Comparison of ENCODE assay signal across 8 cellular contexts in genomic region chr9:4792572-4793411, GRCh38. TPM values are rescaled to one million over a fixed set of nuclear protein-coding genes. Genes with fewer than 3 reads are reported as not detected.
DNase-seq lines count a peak whose midpoint lies in the region; ATAC-seq, FAIRE-seq and TF ChIP-seq lines count a peak whose summit lies in the region.

Gene RCL1 (plus strand): TSS chr9:4792944. CDS start chr9:4793092, 148 bp downstream.

- H3K27ac ChIP-seq in angular gyrus (ENCODE audit: low read depth, low read length) (peak within 1 kb of the TSS; percentile 68), right atrium auricular region (peak within 1 kb of the TSS; percentile 83 to 89), psoas muscle (peak within 1 kb of the TSS; percentile 96)

- peak; percentile 74 for TF ChIP-seq POLR2A in GM15510 (IDR thresholded peaks at IDR 0.05; ENCODE audit: borderline replicate concordance, extremely low read depth, insufficient read length)

- peak within 1 kb of the TSS; percentile 83 to 93 for H3K4me3 ChIP-seq in right atrium auricular region
- H3K4me3 ChIP-seq in psoas muscle: peak within 1 kb of the TSS; percentile 78

- ATAC-seq in HG02885 (IDR thresholded peaks at IDR 0.05; ENCODE audit: poor library complexity, unreplicated experiment) (peak; percentile 96), T-helper 17 cell (peak; percentile 93), psoas muscle (peak; percentile 94 to 98 (median 96))

- H3K27me3 ChIP-seq in right atrium auricular region: no peaks in the 10 kb centered on the region
- H3K27me3 ChIP-seq in psoas muscle (ENCODE audit: insufficient read depth in 3 of 3, low read length in 2 of 3): no peaks in the 10 kb centered on the region

- TF ChIP-seq CTCF in right atrium auricular region (IDR thresholded peaks at IDR 0.05) (peak in 1 of 2 donors; percentile 21), psoas muscle (IDR thresholded peaks at IDR 0.05) (no peak)

- H3K4me3 Mint-ChIP-seq in T-helper 17 cell: peak within 1 kb of the TSS; percentile 96

- DNase-seq in NCI-H1694 treated with DMSO at 0.1 percent for 48 hours (lab: John Stamatoyannopoulos, UW): peak; percentile 93
- peak; percentile 96 for DNase-seq in T-helper 17 cell
- peak; percentile 95 for DNase-seq in right atrium auricular region (ENCODE audit: low spot score)
- peak; percentile 96 to 98 for DNase-seq in psoas muscle
- peak; percentile 95 for DNase-seq in urothelium cell line (ENCODE audit: low spot score)

- no peaks in the 10 kb centered on the region for H3K27me3 Mint-ChIP-seq in T-helper 17 cell

- H3K9me3 ChIP-seq in T-helper 17 cell (ENCODE audit: control insufficient read depth, low read length, poor library complexity, severe bottlenecking) (no peaks in the 10 kb centered on the region), right atrium auricular region (no peaks in the 10 kb centered on the region), psoas muscle (no peaks in the 10 kb centered on the region)

- H3K27ac Mint-ChIP-seq in T-helper 17 cell: peak within 1 kb of the TSS; percentile 93

- intact Hi-C loops in psoas muscle (cut with DNase I): loop anchor here in 1 of 2 donors (2.0 kb wide), 1 partner anchor 192 kb away; the partner anchor contains the start of gene JAK2

- H3K36me3 Mint-ChIP-seq in T-helper 17 cell (ENCODE audit: low read depth): no peaks in the 10 kb centered on the region

- no peak for FAIRE-seq in urothelium cell line (lab: Jason Lieb, UNC)

- peaks cover 30% of the 10 kb centered on the region for H3K4me1 Mint-ChIP-seq in T-helper 17 cell

- no peaks in the 10 kb centered on the region for H3K36me3 ChIP-seq in right atrium auricular region
- H3K36me3 ChIP-seq in psoas muscle (ENCODE audit: insufficient read depth in 1 of 2, low read depth in 1 of 2): no peaks in the 10 kb centered on the region

- 0% methylated on average over 82 to 100 of the region's 100 CpGs for WGBS in psoas muscle, 3 donors

- H3K4me1 ChIP-seq in right atrium auricular region (peaks cover 0 to 22% of the 10 kb centered on the region in 2 donors), psoas muscle (peaks cover 29% of the 10 kb centered on the region)

RNA-seq across cellular contexts. Expression of gene RCL1, which starts in this region (rescaled TPM):
- total RNA-seq in T-helper 17 cell (10 to 100 TPM; 23.5 to 28.1 TPM), right atrium auricular region (1 to 10 TPM; 7.2 to 8.6 TPM), psoas muscle (10 to 100 TPM; 16.0 to 29.5 (median 17.9) TPM)
- polyA plus RNA-seq in psoas muscle: 10 to 100 TPM in 2 of 3 donors, 1 to 10 TPM in 1; 8.9 to 13.2 (median 10.7) TPM

Comparison
In these comparisons a context has a peak if more than half of its experiments do, and no peak if none do; other contexts are left out.
1. Peak in every context shown above with its lines: DNase-seq, ATAC-seq, H3K4me3 ChIP-seq and H3K27ac ChIP-seq.